ENCODE assay signal across 8 cellular contexts in the genomic region with DNA sequence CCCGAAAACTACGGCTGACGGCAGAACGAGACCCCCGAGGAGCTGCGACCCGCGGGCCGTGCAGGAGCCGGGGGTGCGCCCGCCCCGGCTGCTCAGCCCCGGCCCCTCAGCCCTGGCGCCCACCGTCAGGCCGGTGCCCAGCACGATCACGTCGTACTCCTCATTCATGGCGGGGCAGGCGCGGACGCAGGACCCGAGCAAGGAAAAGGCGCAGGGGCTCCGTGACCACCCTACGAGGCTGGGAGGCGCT. TPM values are rescaled to one million over a fixed set of nuclear protein-coding genes. Genes with fewer than 3 reads are reported as not detected.
DNase-seq lines count a peak whose midpoint lies in the region; ATAC-seq and TF ChIP-seq lines count a peak whose summit lies in the region.

No MANE protein-coding gene starts in this region.

- no peaks in the 10 kb centered on the region for H3K27me3 Mint-ChIP-seq in activated B cell treated with CpG ODN at 0.5 μM for 24 hours

- peak overlapping the region; percentile 98 to 99 for H3K27ac ChIP-seq in right atrium auricular region
- H3K27ac ChIP-seq in spleen: peak overlapping the region; percentile 95 to 99 (median 98)

- TF ChIP-seq CTCF in activated B cell treated with CpG ODN at 0.5 μM for 24 hours (IDR thresholded peaks at IDR 0.05): no peak
- no peak for TF ChIP-seq CTCF in right atrium auricular region (IDR thresholded peaks at IDR 0.05)
- TF ChIP-seq CTCF in spleen (IDR thresholded peaks at IDR 0.05 in 8 of 11, conservative IDR thresholded peaks at IDR 0.05 in 3 of 11): no peak

- TF ChIP-seq POLR2A in spleen (IDR thresholded peaks at IDR 0.05): peak in 1 of 3 donors; percentile 78

- H3K4me3 ChIP-seq in right atrium auricular region (peak overlapping the region; percentile 95 to 99), spleen (peak overlapping the region; percentile 82 to 95 (median 90))

- no peaks in the 10 kb centered on the region for H3K9me3 Mint-ChIP-seq in activated B cell treated with CpG ODN at 0.5 μM for 24 hours

- CTCF ChIA-PET in activated B cell treated with CpG ODN at 0.5 μM for 24 hours (lab: Charles Lee): interaction anchor here (1.3 to 2.0 kb wide), 4 partner anchors 8 to 77 kb away, joined by 3 to 10 read pairs (median 6); a partner anchor contains a TSS

- H3K36me3 ChIP-seq in right atrium auricular region (no peaks in the 10 kb centered on the region), spleen (peaks cover 0 to 5% (median 0%) of the 10 kb centered on the region in 6 donors)

- peaks cover 82% of the 10 kb centered on the region for H3K4me1 Mint-ChIP-seq in activated B cell treated with CpG ODN at 0.5 μM for 24 hours

- no peaks in the 10 kb centered on the region for H3K27me3 ChIP-seq in right atrium auricular region
- H3K27me3 ChIP-seq in spleen (replicated peaks in 1 of 7): no peaks in the 10 kb centered on the region

- H3K4me1 ChIP-seq in right atrium auricular region (peaks cover 0 to 48% of the 10 kb centered on the region in 2 donors), spleen (peaks cover 34 to 88% (median 74%) of the 10 kb centered on the region in 6 donors)

- DNase-seq in activated B cell treated with CpG ODN at 0.5 μM for 24 hours (no peak), right atrium auricular region (ENCODE audit: low spot score) (no peak), spleen (no peak), AG08395 (ENCODE audit: low spot score) (no peak), NCI-H187 (lab: John Stamatoyannopoulos, UW) (no peak), dedifferentiated amniotic fluid mesenchymal stem cell (ENCODE audit: extremely low spot score) (no peak)

- ATAC-seq in GM19324 (IDR thresholded peaks at IDR 0.05; ENCODE audit: low FRiP score, unreplicated experiment) (peak; percentile 43), HG03025 (IDR thresholded peaks at IDR 0.05; ENCODE audit: low FRiP score, unreplicated experiment) (peak; percentile 18), activated B cell treated with CpG ODN at 0.5 μM for 24 hours (ENCODE audit: low read depth) (no peak)

- 0 to 1% (median 0%) methylated on average over 18 to 29 of the region's 29 CpGs for WGBS in spleen, 5 donors

- H3K9me3 ChIP-seq in right atrium auricular region: no peaks in the 10 kb centered on the region
- no peaks in the 10 kb centered on the region for H3K9me3 ChIP-seq in spleen

- H3K4me3 Mint-ChIP-seq in activated B cell treated with CpG ODN at 0.5 μM for 24 hours: peak overlapping the region; percentile 91

- POLR2A ChIA-PET in activated B cell treated with CpG ODN at 0.5 μM for 24 hours (lab: Charles Lee): interaction anchor here (0.6 to 12.7 kb wide), 35 partner anchors 9 to 365 kb away, joined by 3 to 373 read pairs (median 5); a partner anchor contains a TSS

- peaks cover 33% of the 10 kb centered on the region for H3K36me3 Mint-ChIP-seq in activated B cell treated with CpG ODN at 0.5 μM for 24 hours (ENCODE audit: low read depth)

- H3K27ac Mint-ChIP-seq in activated B cell treated with CpG ODN at 0.5 μM for 24 hours: peak overlapping the region; percentile 94

- intact Hi-C loops in activated B cell treated with CpG ODN at 0.5 μM for 24 hours (cut with micrococcal nuclease) (loop anchor here (1.0 to 5.0 kb wide), 7 partner anchors 39 to 366 kb away; a partner anchor contains a TSS), spleen (cut with DNase I; ENCODE audit: low total_unique reads) (loop anchor here (10.0 kb wide), 2 partner anchors 62 to 128 kb away; a partner anchor contains a TSS)

RNA-seq across cellular contexts. Expression of a gene that starts 0.2 kb away (rescaled TPM):
- total RNA-seq in activated B cell treated with CpG ODN at 0.5 μM for 24 hours: 289 and 301 TPM in 2 replicates
- total RNA-seq in right atrium auricular region: 100 to 1,000 TPM; 117 to 124 TPM
- 100 to 1,000 TPM; 190 to 272 (median 211) TPM for total RNA-seq in spleen
- polyA plus RNA-seq in spleen: 100 to 1,000 TPM; 100 to 152 (median 146) TPM
